Comparison of ENCODE assay signal across 17 cellular contexts in genomic region chr11:103396237-103396636, GRCh38.
"Had no signal": no experiment of that assay in that cellular context is flagged by ENCODE, and none has a peak within 500 bp of the region (broad histone marks: within the 10 kb centered on the region; RNA-seq: fewer than 3 reads in every experiment).

No MANE protein-coding gene starts in this region.

- DNase-seq: activated CD4-positive, alpha-beta T cell treated with anti-CD3 and anti-CD28 coated beads, Interleukin-2, amount 50 U/mL, for 1 hour; activated naive CD4-positive, alpha-beta T cell; activated naive CD8-positive, alpha-beta T cell treated with anti-CD3 and anti-CD28 coated beads, Interleukin-2, amount 50 U/mL, for 24 hours; caudate nucleus; colonic mucosa; immature natural killer cell; left colon; lower lobe of right lung; naive B cell; pancreas; stimulated activated naive B cell treated with anti-CD40 and anti-IgM and Interleukin-4, amounts not matched to agents 10 μg/mL and 1 μg/mL and 100 μg/mL, for 72 hours; T-helper 1 cell; T1000; thyroid gland had no signal

- H3K4me1 ChIP-seq: ascending aorta, colonic mucosa, lower lobe of right lung, pancreas, thyroid gland had no signal

- H3K4me1 Mint-ChIP-seq: activated naive CD8-positive, alpha-beta T cell treated with anti-CD3 and anti-CD28 coated beads, Interleukin-2, amount 50 U/mL, for 24 hours; immature natural killer cell; naive B cell; stimulated activated naive B cell treated with anti-CD40 and anti-IgM and Interleukin-4, amounts not matched to agents 10 μg/mL and 1 μg/mL and 100 μg/mL, for 72 hours had no signal

- H3K9me3 ChIP-seq: ascending aorta, colonic mucosa, lower lobe of right lung, pancreas, thyroid gland had no signal

- H3K4me3 Mint-ChIP-seq: activated naive CD8-positive, alpha-beta T cell treated with anti-CD3 and anti-CD28 coated beads, Interleukin-2, amount 50 U/mL, for 24 hours; immature natural killer cell; naive B cell; stimulated activated naive B cell treated with anti-CD40 and anti-IgM and Interleukin-4, amounts not matched to agents 10 μg/mL and 1 μg/mL and 100 μg/mL, for 72 hours had no signal

- ATAC-seq: activated CD4-positive, CD25-positive, alpha-beta regulatory T cell treated with anti-CD3 and anti-CD28 coated beads, Interleukin-2, amount 50 U/mL, for 24 hours; activated naive CD8-positive, alpha-beta T cell treated with anti-CD3 and anti-CD28 coated beads, Interleukin-2, amount 50 U/mL, for 24 hours; left colon; lower lobe of right lung; pancreas; stimulated activated naive B cell treated with anti-CD40 and anti-IgM and Interleukin-4, amounts not matched to agents 10 μg/mL and 1 μg/mL and 100 μg/mL, for 72 hours had no signal

- H3K36me3 ChIP-seq: colonic mucosa, lower lobe of right lung, pancreas, thyroid gland had no signal

- FAIRE-seq: pancreas had no signal

- H3K27ac ChIP-seq: ascending aorta, colonic mucosa, foreskin keratinocyte, lower lobe of right lung, pancreas, thyroid gland had no signal

- H3K27ac Mint-ChIP-seq: activated naive CD8-positive, alpha-beta T cell treated with anti-CD3 and anti-CD28 coated beads, Interleukin-2, amount 50 U/mL, for 24 hours; immature natural killer cell; stimulated activated naive B cell treated with anti-CD40 and anti-IgM and Interleukin-4, amounts not matched to agents 10 μg/mL and 1 μg/mL and 100 μg/mL, for 72 hours had no signal

- H3K4me3 ChIP-seq: ascending aorta, colonic mucosa, lower lobe of right lung, pancreas, thyroid gland had no signal

- H3K27me3 Mint-ChIP-seq: activated naive CD8-positive, alpha-beta T cell treated with anti-CD3 and anti-CD28 coated beads, Interleukin-2, amount 50 U/mL, for 24 hours; naive B cell; stimulated activated naive B cell treated with anti-CD40 and anti-IgM and Interleukin-4, amounts not matched to agents 10 μg/mL and 1 μg/mL and 100 μg/mL, for 72 hours had no signal

- H3K27me3 ChIP-seq: ascending aorta, colonic mucosa, foreskin keratinocyte, pancreas, thyroid gland had no signal
